Comparison of ENCODE assay signal across 22 cellular contexts in genomic region chr13:45105895-45106294, GRCh38.
"Had no signal": no experiment of that assay in that cellular context is flagged by ENCODE, and none has a peak within 500 bp of the region (broad histone marks: within the 10 kb centered on the region; RNA-seq: fewer than 3 reads in every experiment).

No MANE protein-coding gene starts in this region.

- H3K4me2 ChIP-seq: smooth muscle cell had no signal

- H3K9me3 ChIP-seq: gastrocnemius medialis, heart left ventricle, left lung, thoracic aorta had no signal

- DNase-seq: activated CD4-positive, alpha-beta T cell treated with anti-CD3 and anti-CD28 coated beads for 48 hours; activated CD4-positive, CD25-positive, alpha-beta regulatory T cell; activated CD8-positive, alpha-beta T cell treated with anti-CD3 and anti-CD28 coated beads for 36 hours; activated effector memory CD4-positive, alpha-beta T cell treated with Interleukin-2 at 50 U/mL for 16 hours; activated T-cell treated with anti-CD3 and anti-CD28 coated beads, Interleukin-2, amount 50 U/mL, for 48 hours; amniotic stem cell; dermis blood vessel endothelial cell; effector memory CD8-positive, alpha-beta T cell; gastrocnemius medialis; heart left ventricle; left lung; nephron progenitor cell; right cardiac atrium; stimulated activated CD4-positive, alpha-beta T cell treated with anti-CD3 and anti-CD28 coated beads, Interleukin-4, amount 100 ng/mL, for 24 hours; T-helper 1 cell; T-helper 9 cell had no signal

- H3K4me3 Mint-ChIP-seq: activated CD8-positive, alpha-beta T cell treated with anti-CD3 and anti-CD28 coated beads for 36 hours; activated naive CD4-positive, alpha-beta T cell treated with anti-CD3 and anti-CD28 coated beads, Interleukin-2, amount 50 U/mL, for 24 hours; effector memory CD8-positive, alpha-beta T cell; nephron progenitor cell; stimulated activated effector memory CD8-positive, alpha-beta T cell treated with anti-CD3 and anti-CD28 coated beads, Interleukin-12 subunit alpha, Interleukin-12 subunit beta, amount 100 ng/mL, for 72 hours had no signal

- H3K27ac Mint-ChIP-seq: activated CD8-positive, alpha-beta T cell treated with anti-CD3 and anti-CD28 coated beads for 36 hours; activated naive CD4-positive, alpha-beta T cell treated with anti-CD3 and anti-CD28 coated beads, Interleukin-2, amount 50 U/mL, for 24 hours; effector memory CD8-positive, alpha-beta T cell; nephron progenitor cell; progenitor cell of endocrine pancreas; stimulated activated effector memory CD8-positive, alpha-beta T cell treated with anti-CD3 and anti-CD28 coated beads, Interleukin-12 subunit alpha, Interleukin-12 subunit beta, amount 100 ng/mL, for 72 hours had no signal

- H3K36me3 Mint-ChIP-seq: activated naive CD4-positive, alpha-beta T cell treated with anti-CD3 and anti-CD28 coated beads, Interleukin-2, amount 50 U/mL, for 24 hours; stimulated activated effector memory CD8-positive, alpha-beta T cell treated with anti-CD3 and anti-CD28 coated beads, Interleukin-12 subunit alpha, Interleukin-12 subunit beta, amount 100 ng/mL, for 72 hours had no signal

- H3K4me1 ChIP-seq: gastrocnemius medialis, heart left ventricle, left lung had no signal

- H3K9me3 Mint-ChIP-seq: activated CD8-positive, alpha-beta T cell treated with anti-CD3 and anti-CD28 coated beads for 36 hours; activated naive CD4-positive, alpha-beta T cell treated with anti-CD3 and anti-CD28 coated beads, Interleukin-2, amount 50 U/mL, for 24 hours; effector memory CD8-positive, alpha-beta T cell; nephron progenitor cell; stimulated activated effector memory CD8-positive, alpha-beta T cell treated with anti-CD3 and anti-CD28 coated beads, Interleukin-12 subunit alpha, Interleukin-12 subunit beta, amount 100 ng/mL, for 72 hours had no signal

- ATAC-seq: activated CD8-positive, alpha-beta T cell treated with anti-CD3 and anti-CD28 coated beads for 36 hours; effector memory CD8-positive, alpha-beta T cell; gastrocnemius medialis; heart left ventricle; left lung; right cardiac atrium; stimulated activated effector memory CD8-positive, alpha-beta T cell treated with anti-CD3 and anti-CD28 coated beads, Interleukin-12 subunit alpha, Interleukin-12 subunit beta, amount 100 ng/mL, for 72 hours had no signal

- H3K36me3 ChIP-seq: cardiac muscle cell, gastrocnemius medialis, heart left ventricle, left lung, thoracic aorta had no signal

- H3K4me3 ChIP-seq: cardiac muscle cell, gastrocnemius medialis, heart left ventricle, left lung, smooth muscle cell, thoracic aorta had no signal

- H3K27me3 ChIP-seq: cardiac muscle cell, gastrocnemius medialis, left lung had no signal

- H3K27me3 Mint-ChIP-seq: progenitor cell of endocrine pancreas had no signal

- H3K27ac ChIP-seq: cardiac muscle cell, gastrocnemius medialis, heart left ventricle, left lung, thoracic aorta had no signal
